15 cellular contexts compared by ENCODE assay signal in genomic region chr12:65779091-65779642, GRCh38. TPM values are rescaled to one million over a fixed set of nuclear protein-coding genes. Genes with fewer than 3 reads are reported as not detected.
DNase-seq lines count a peak whose midpoint lies in the region; ATAC-seq and TF ChIP-seq lines count a peak whose summit lies in the region.
"Had no signal": no experiment of that assay in that cellular context is flagged by ENCODE, and none has a peak within 500 bp of the region (broad histone marks: within the 10 kb centered on the region; RNA-seq: fewer than 3 reads in every experiment).

No MANE protein-coding gene starts in this region.

- no peaks in the 10 kb centered on the region for H3K9me2 ChIP-seq in hepatocyte (replicated peaks; ENCODE audit: insufficient read depth)

- no peaks in the 10 kb centered on the region for H3K27me3 ChIP-seq in breast epithelium
- no peaks in the 10 kb centered on the region for H3K27me3 ChIP-seq in hepatocyte

- no TSS peak for BruUV-seq in MCF 10A (replicated peaks; lab: Mats Ljungman, UMichigan)

- TF ChIP-seq CTCF in MCF 10A (IDR thresholded peaks at IDR 0.05; ENCODE audit: unreplicated experiment) (no peak), breast epithelium (IDR thresholded peaks at IDR 0.05) (no peak), hepatocyte (IDR thresholded peaks at IDR 0.05; ENCODE audit: poor library complexity) (no peak), type B pancreatic cell (conservative IDR thresholded peaks at IDR 0.05) (no peak)

- H3K9me3 Mint-ChIP-seq in MCF 10A (ENCODE audit: unreplicated experiment): no peaks in the 10 kb centered on the region
- H3K9me3 Mint-ChIP-seq in type B pancreatic cell: peaks cover 16% of the 10 kb centered on the region

- no peak overlapping the region for H3K4me2 ChIP-seq in hepatocyte

- H3K4me1 ChIP-seq in breast epithelium: no peaks in the 10 kb centered on the region
- H3K4me1 ChIP-seq in hepatocyte (ENCODE audit: insufficient read depth): no peaks in the 10 kb centered on the region
- H3K4me1 ChIP-seq: suprapubic skin had no signal

- no peak overlapping the region for H2AFZ ChIP-seq in hepatocyte

- H3K4me3 ChIP-seq in breast epithelium: no peak overlapping the region
- H3K4me3 ChIP-seq in hepatocyte: no peak overlapping the region
- H3K4me3 ChIP-seq: suprapubic skin had no signal

- H3K36me3 ChIP-seq in breast epithelium (no peaks in the 10 kb centered on the region), hepatocyte (replicated peaks; ENCODE audit: insufficient read depth, low read depth) (no peaks in the 10 kb centered on the region)
- H3K36me3 ChIP-seq: suprapubic skin had no signal

- TF ChIP-seq POLR2A in breast epithelium (IDR thresholded peaks at IDR 0.05): no peak

- H3K27ac ChIP-seq in breast epithelium (no peak overlapping the region), hepatocyte (no peak overlapping the region)
- H3K27ac ChIP-seq: 22Rv1, suprapubic skin had no signal

- H3K27ac Mint-ChIP-seq in MCF 10A (ENCODE audit: low read depth, unreplicated experiment): peak overlapping the region; percentile 73
- no peak overlapping the region for H3K27ac Mint-ChIP-seq in type B pancreatic cell

- no peaks in the 10 kb centered on the region for H4K20me1 ChIP-seq in hepatocyte (ENCODE audit: insufficient read depth, poor library complexity, severe bottlenecking)

- H3K27me3 Mint-ChIP-seq in MCF 10A (ENCODE audit: insufficient read depth, unreplicated experiment): no peaks in the 10 kb centered on the region
- H3K27me3 Mint-ChIP-seq in type B pancreatic cell: no peaks in the 10 kb centered on the region

- DNase-seq in MCF 10A (ENCODE audit: unreplicated experiment) (peak; percentile 53), breast epithelium (ENCODE audit: low spot score in 2 of 2) (no peak), amniotic epithelial cell (ENCODE audit: low read depth) (peak; percentile 54), hepatocyte (ENCODE audit: low spot score) (peak; percentile 13), type B pancreatic cell (ENCODE audit: extremely low spot score, unreplicated experiment) (no peak), COLO668 (lab: John Stamatoyannopoulos, UW; ENCODE audit: unreplicated experiment) (no peak)
- no peak for DNase-seq in effector CD8-positive, alpha-beta T cell (lab: John Stamatoyannopoulos, UW)
- DNase-seq: activated CD4-positive, CD25-positive, alpha-beta regulatory T cell; activated T-cell treated with anti-CD3 and anti-CD28 coated beads, Interleukin-2, amount 50 U/mL, for 48 hours; GDM1; hippocampal formation; NCI-H2029 had no signal

- H3K79me2 ChIP-seq in hepatocyte: no peaks in the 10 kb centered on the region

- CTCF ChIA-PET in MCF 10A (lab: Yijun Ruan, JAX): interaction anchor here (0.6 to 1.3 kb wide), 5 partner anchors 13 to 182 kb away, joined by 3 to 4 read pairs (median 3); no protein-coding TSS in a partner anchor

- H3K36me3 Mint-ChIP-seq in MCF 10A (ENCODE audit: insufficient read depth, unreplicated experiment) (no peaks in the 10 kb centered on the region), type B pancreatic cell (no peaks in the 10 kb centered on the region)

- POLR2A ChIA-PET in MCF 10A (lab: Yijun Ruan, JAX): interaction anchor here (0.7 to 1.4 kb wide), 7 partner anchors 9 to 1009 kb away, joined by 3 to 6 read pairs (median 3); partner anchors contain the start of gene HMGA2

- H3K9me3 ChIP-seq in breast epithelium (no peaks in the 10 kb centered on the region), hepatocyte (ENCODE audit: low read depth) (no peaks in the 10 kb centered on the region)
- H3K9me3 ChIP-seq: suprapubic skin had no signal

- H3K4me1 Mint-ChIP-seq in MCF 10A (ENCODE audit: insufficient read depth, unreplicated experiment) (peaks cover 14% of the 10 kb centered on the region), type B pancreatic cell (ENCODE audit: unreplicated experiment) (peaks cover 15% of the 10 kb centered on the region)

- intact Hi-C loops in MCF 10A (cut with micrococcal nuclease): no loop called here
- intact Hi-C loops in breast epithelium (cut with DNase I; ENCODE audit: low total_unique reads): no loop called here

- H3K4me3 Mint-ChIP-seq in MCF 10A (ENCODE audit: unreplicated experiment) (peak overlapping the region; percentile 18), type B pancreatic cell (peak overlapping the region; percentile 34)

- ATAC-seq in HG02938 (IDR thresholded peaks at IDR 0.05; ENCODE audit: unreplicated experiment): no peak

RNA-seq across cellular contexts. Expression of gene HMGA2, which starts 45.1 kb away (rescaled TPM):
- total RNA-seq in MCF 10A (2022) (78.2 and 80.0 TPM in 2 replicates), breast epithelium (under 1 TPM in 1 of 3 donors, not detected in 2; 0.16 TPM), hepatocyte (35.7 and 45.6 TPM in 2 replicates), type B pancreatic cell (ENCODE audit: low replicate concordance) (31.1 and 247 TPM in 2 replicates)
- 8.8 and 10.6 TPM in 2 replicates for polyA plus RNA-seq in hepatocyte

Comparison
In these comparisons a context has a peak if more than half of its experiments do, and no peak if none do; other contexts are left out.
1. DNase-seq: peak in MCF 10A (single experiment), amniotic epithelial cell (single experiment) and hepatocyte (single experiment); none in breast epithelium (0 of 2), type B pancreatic cell (single experiment), effector CD8-positive, alpha-beta T cell (single experiment) and COLO668 (single experiment).
2. RNA of gene HMGA2, which starts 45.1 kb away (total RNA-seq): 31.1 to 247 TPM in type B pancreatic cell, 78.2 to 80.0 TPM in MCF 10A and 35.7 to 45.6 TPM in hepatocyte; 0.16 TPM in breast epithelium; every median in the first group is over 10 times any median in the second.